Comparison of ENCODE assay signal across 1 cellular context in the genomic region with DNA sequence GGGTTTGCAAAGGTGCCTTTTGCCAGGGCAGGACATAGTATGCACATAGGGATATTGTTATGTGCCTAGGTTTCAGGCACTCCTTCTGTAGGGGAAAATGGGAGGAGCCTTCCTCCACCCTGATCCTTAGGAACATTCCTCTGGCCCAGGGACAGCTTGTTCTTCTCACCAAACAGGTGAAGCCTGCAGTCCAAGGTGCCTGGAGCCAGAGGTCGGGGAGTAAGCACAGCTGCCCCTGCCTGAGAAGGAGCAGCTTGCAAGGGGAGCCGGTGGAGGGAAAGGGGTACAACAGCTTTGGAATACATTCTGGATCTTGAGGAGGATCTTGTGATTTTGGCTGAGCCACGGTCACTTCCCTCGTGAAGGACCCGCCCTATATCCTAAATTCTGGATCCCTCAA.
TF ChIP-seq lines count a peak whose summit lies in the region.

No MANE protein-coding gene starts in this region.

TF ChIP-seq in H1, 55 proteins besides CTCF, POLR2A, EP300 and RAD21:
- TF ChIP-seq KDM4A (IDR thresholded peaks at IDR 0.05; ENCODE audit: low read depth, low read length, severe bottlenecking) (no peak), CHD1 (IDR thresholded peaks at IDR 0.05; ENCODE audit: low read depth, low read length) (no peak), YY1 (IDR thresholded peaks at IDR 0.05; ENCODE audit: low read depth, low read length) (no peak), GABPA (IDR thresholded peaks at IDR 0.05; ENCODE audit: borderline replicate concordance, insufficient read depth, low read length) (no peak), CBX5 (IDR thresholded peaks at IDR 0.05; ENCODE audit: low read depth, low read length) (no peak), MAFK (IDR thresholded peaks at IDR 0.05; ENCODE audit: low read depth, low read length) (no peak), CREB1 (IDR thresholded peaks at IDR 0.05) (no peak), CHD2 (IDR thresholded peaks at IDR 0.05; ENCODE audit: low read length) (no peak), BACH1 (IDR thresholded peaks at IDR 0.05; ENCODE audit: low read length) (no peak), TAF7 (optimal IDR thresholded peaks at IDR 0.05; ENCODE audit: borderline replicate concordance, low read depth, low read length) (no peak), E2F6 (IDR thresholded peaks at IDR 0.05) (no peak), NRF1 (IDR thresholded peaks at IDR 0.05; ENCODE audit: low read depth, low read length) (no peak), CTBP2 (IDR thresholded peaks at IDR 0.05; ENCODE audit: borderline replicate concordance, insufficient read depth, insufficient read length, low read length) (no peak)
- TF ChIP-seq, protein P1, sequence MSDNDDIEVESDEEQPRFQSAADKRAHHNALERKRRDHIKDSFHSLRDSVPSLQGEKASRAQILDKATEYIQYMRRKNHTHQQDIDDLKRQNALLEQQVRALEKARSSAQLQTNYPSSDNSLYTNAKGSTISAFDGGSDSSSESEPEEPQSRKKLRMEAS (IDR thresholded peaks at IDR 0.05): no peak
